ENCODE assay signal across 35 cellular contexts in genomic region chr6:143863754-143864153, GRCh38. TPM values are rescaled to one million over a fixed set of nuclear protein-coding genes. Genes with fewer than 3 reads are reported as not detected.
"Had no signal": no experiment of that assay in that cellular context is flagged by ENCODE, and none has a peak within 500 bp of the region (broad histone marks: within the 10 kb centered on the region; RNA-seq: fewer than 3 reads in every experiment).

No MANE protein-coding gene starts in this region.

- H3K9me3 Mint-ChIP-seq: activated naive CD4-positive, alpha-beta T cell treated with anti-CD3 and anti-CD28 coated beads, Interleukin-2, amount 50 U/mL, for 72 hours; activated T-helper 1 cell treated with anti-CD3 and anti-CD28 coated beads, Interleukin-12 subunit alpha, Interleukin-12 subunit beta, Interleukin-2, Interleukin-4 antibody, amounts not matched to agents 30 ng/mL and 10 ng/mL and 1 ng/mL, durations not matched to agents 14 hours and 24 hours and 36 hours had no signal

- H3K27me3 Mint-ChIP-seq: activated CD4-positive, alpha-beta T cell treated with anti-CD3 and anti-CD28 coated beads for 36 hours; activated CD4-positive, alpha-beta T cell treated with anti-CD3 and anti-CD28 coated beads, Interleukin-2, amount 10 ng/mL, durations not matched to agents 7 days and 5 days; brain had no signal

- ATAC-seq: activated CD4-positive, alpha-beta T cell treated with anti-CD3 and anti-CD28 coated beads for 36 hours; activated CD4-positive, CD25-positive, alpha-beta regulatory T cell treated with anti-CD3 and anti-CD28 coated beads, Interleukin-2, amount 50 U/mL, for 24 hours; activated CD8-positive, alpha-beta T cell treated with anti-CD3 and anti-CD28 coated beads, Interleukin-2, amount 10 ng/mL, durations not matched to agents 7 days and 5 days; activated naive CD4-positive, alpha-beta T cell treated with anti-CD3 and anti-CD28 coated beads, Interleukin-2, amount 50 U/mL, for 72 hours; activated T-cell treated with anti-CD3 and anti-CD28 coated beads, Interleukin-2, amount 50 U/mL, for 4 hours; Panc1; WTC11 had no signal

- H3K27ac ChIP-seq: KMS-11, SJSA1 had no signal

- FAIRE-seq: bronchial epithelial cell, TTC549 had no signal

- H3K4me3 ChIP-seq: SJSA1 had no signal

- H3K4me3 Mint-ChIP-seq: activated CD4-positive, alpha-beta T cell treated with anti-CD3 and anti-CD28 coated beads for 36 hours; activated CD4-positive, alpha-beta T cell treated with anti-CD3 and anti-CD28 coated beads, Interleukin-2, amount 10 ng/mL, durations not matched to agents 7 days and 5 days; activated CD8-positive, alpha-beta T cell treated with anti-CD3 and anti-CD28 coated beads, Interleukin-2, amount 10 ng/mL, durations not matched to agents 7 days and 5 days; activated naive CD4-positive, alpha-beta T cell treated with anti-CD3 and anti-CD28 coated beads for 36 hours; activated T-cell treated with anti-CD3 and anti-CD28 coated beads, Interleukin-2, amount 50 U/mL, for 4 hours; activated T-helper 1 cell treated with anti-CD3 and anti-CD28 coated beads, Interleukin-12 subunit alpha, Interleukin-12 subunit beta, Interleukin-2, Interleukin-4 antibody, amounts not matched to agents 30 ng/mL and 10 ng/mL and 1 ng/mL, durations not matched to agents 14 hours and 24 hours and 36 hours; brain; T-helper 1 cell treated with Interleukin-12 subunit alpha and Interleukin-12 subunit beta and Interleukin-4 antibody, amounts not matched to agents 30 μg/mL and 1 μg/mL, for 36 hours; T-helper 2 cell treated with Interferon-gamma antibody and Interleukin-4, amounts not matched to agents 5 μg/mL and 100 μg/mL, for 36 hours; WTC11 had no signal

- H3K9ac ChIP-seq: KMS-11, SK-N-SH had no signal

- H3K4me1 ChIP-seq: SJSA1 had no signal

- DNase-seq: activated CD4-positive, alpha-beta T cell treated with anti-CD3 and anti-CD28 coated beads for 36 hours; activated CD4-positive, alpha-beta T cell treated with anti-CD3 and anti-CD28 coated beads, Interleukin-2, amount 10 ng/mL, durations not matched to agents 7 days and 5 days; activated CD4-positive, alpha-beta T cell treated with anti-CD3 and anti-CD28 coated beads, Interleukin-2, amount 50 U/mL, for 48 hours; activated CD8-positive, alpha-beta memory T cell treated with anti-CD3 and anti-CD28 coated beads, Interleukin-2, amount 50 U/mL, for 4 hours; activated CD8-positive, alpha-beta T cell treated with anti-CD3 and anti-CD28 coated beads, Interleukin-2, amount 10 ng/mL, durations not matched to agents 7 days and 5 days; activated gamma-delta T cell treated with Interleukin-2 at 50 U/mL for 16 hours; activated naive CD4-positive, alpha-beta T cell treated with anti-CD3 and anti-CD28 coated beads for 36 hours; activated T-cell treated with anti-CD3 and anti-CD28 coated beads for 4 hours; activated T-cell treated with anti-CD3 and anti-CD28 coated beads, Interleukin-2, amount 50 U/mL, for 4 hours; anterior cingulate cortex; MM.1S; MV-4-11; NCI-H1092; NCI-H1436 treated with DMSO at 0.1 percent for 48 hours; NCI-H1694 treated with DMSO at 0.1 percent for 48 hours; NCI-H2029; NCI-H345; NCI-H524 treated with DMSO at 0.1 percent for 48 hours; SHP77; SK-N-SH had no signal

- H3K4me1 Mint-ChIP-seq: activated CD4-positive, alpha-beta T cell treated with anti-CD3 and anti-CD28 coated beads for 36 hours; activated CD4-positive, alpha-beta T cell treated with anti-CD3 and anti-CD28 coated beads, Interleukin-2, amount 10 ng/mL, durations not matched to agents 7 days and 5 days; brain had no signal

- H3K27ac Mint-ChIP-seq: activated CD4-positive, alpha-beta T cell treated with anti-CD3 and anti-CD28 coated beads for 36 hours; activated CD4-positive, alpha-beta T cell treated with anti-CD3 and anti-CD28 coated beads, Interleukin-2, amount 10 ng/mL, durations not matched to agents 7 days and 5 days; activated CD8-positive, alpha-beta T cell treated with anti-CD3 and anti-CD28 coated beads, Interleukin-2, amount 10 ng/mL, durations not matched to agents 7 days and 5 days; activated naive CD4-positive, alpha-beta T cell treated with anti-CD3 and anti-CD28 coated beads for 36 hours; activated naive CD4-positive, alpha-beta T cell treated with anti-CD3 and anti-CD28 coated beads, Interleukin-2, amount 50 U/mL, for 72 hours; activated T-helper 1 cell treated with anti-CD3 and anti-CD28 coated beads, Interleukin-12 subunit alpha, Interleukin-12 subunit beta, Interleukin-2, Interleukin-4 antibody, amounts not matched to agents 30 ng/mL and 10 ng/mL and 1 ng/mL, durations not matched to agents 14 hours and 24 hours and 36 hours; T-helper 1 cell treated with Interleukin-12 subunit alpha and Interleukin-12 subunit beta and Interleukin-4 antibody, amounts not matched to agents 30 μg/mL and 1 μg/mL, for 36 hours; T-helper 2 cell treated with Interferon-gamma antibody and Interleukin-4, amounts not matched to agents 5 μg/mL and 100 μg/mL, for 36 hours; WTC11 had no signal

- H3K9me3 ChIP-seq: SJSA1, SK-N-SH had no signal

RNA-seq across cellular contexts. Expression of gene ZC2HC1B, which starts 0.5 kb away (rescaled TPM):
- total RNA-seq: activated CD4-positive, alpha-beta T cell treated with anti-CD3 and anti-CD28 coated beads for 36 hours; activated CD4-positive, alpha-beta T cell treated with anti-CD3 and anti-CD28 coated beads, Interleukin-2, amount 10 ng/mL, durations not matched to agents 7 days and 5 days; activated CD8-positive, alpha-beta T cell treated with anti-CD3 and anti-CD28 coated beads, Interleukin-2, amount 10 ng/mL, durations not matched to agents 7 days and 5 days; activated naive CD4-positive, alpha-beta T cell treated with anti-CD3 and anti-CD28 coated beads for 36 hours; activated naive CD4-positive, alpha-beta T cell treated with anti-CD3 and anti-CD28 coated beads, Interleukin-2, amount 50 U/mL, for 72 hours; activated T-cell treated with anti-CD3 and anti-CD28 coated beads, Interleukin-2, amount 50 U/mL, for 4 hours; activated T-helper 1 cell treated with anti-CD3 and anti-CD28 coated beads, Interleukin-12 subunit alpha, Interleukin-12 subunit beta, Interleukin-2, Interleukin-4 antibody, amounts not matched to agents 30 ng/mL and 10 ng/mL and 1 ng/mL, durations not matched to agents 14 hours and 24 hours and 36 hours; bronchial epithelial cell; LHCN-M2; NCI-H460; RPMI7951; SJSA1; WTC11 had no signal
- polyA plus RNA-seq: SK-N-SH had no signal
